In genomic region chr1:207750901-207751300, GRCh38 we compare ENCODE assay signal across 9 cellular contexts. TPM values are rescaled to one million over a fixed set of nuclear protein-coding genes. Genes with fewer than 3 reads are reported as not detected.
A peak's percentile ranks its signal among the peaks of the same experiment; 100 is the strongest.
DNase-seq lines count a peak whose midpoint lies in the region; ATAC-seq, FAIRE-seq and TF ChIP-seq lines count a peak whose summit lies in the region.
"Had no signal": no experiment of that assay in that cellular context is flagged by ENCODE, and none has a peak within 500 bp of the region (broad histone marks: within the 10 kb centered on the region; RNA-seq: fewer than 3 reads in every experiment).

No MANE protein-coding gene starts in this region.

- H3K27ac Mint-ChIP-seq in stimulated activated naive CD8-positive, alpha-beta T cell treated with anti-CD3 and anti-CD28 coated beads, Interleukin-15, Interleukin-2, amounts not matched to agents 100 ng/mL and 50 ng/mL, for 24 hours = peak overlapping the region; percentile 98

- in situ Hi-C loops in K562 (cut with MboI) = no loop called here

- H3K4me3 Mint-ChIP-seq in stimulated activated naive CD8-positive, alpha-beta T cell treated with anti-CD3 and anti-CD28 coated beads, Interleukin-15, Interleukin-2, amounts not matched to agents 100 ng/mL and 50 ng/mL, for 24 hours = peak overlapping the region; percentile 96

- DNase-seq in stimulated activated naive CD8-positive, alpha-beta T cell treated with anti-CD3 and anti-CD28 coated beads, Interleukin-15, Interleukin-2, amounts not matched to agents 100 U/mL and 50 U/mL, for 24 hours = no peak
- peak in 1 of 4 experiments; percentile 44 for DNase-seq in K562 (ENCODE audit: extremely low read depth in 1 of 4, low spot score in 3 of 4)
- DNase-seq in aorta = no peak
- DNase-seq in GM19238 (ENCODE audit: insufficient read length, low spot score) = no peak
- DNase-seq in NOMO-1 treated with DMSO at 0.1 percent for 48 hours (lab: John Stamatoyannopoulos, UW; ENCODE audit: unreplicated experiment) = no peak
- DNase-seq: NCI-H226 had no signal

- no peak for ATAC-seq in stimulated activated naive CD8-positive, alpha-beta T cell treated with anti-CD3 and anti-CD28 coated beads, Interleukin-15, Interleukin-2, amounts not matched to agents 100 U/mL and 50 U/mL, for 24 hours
- ATAC-seq in K562 = no peak
- ATAC-seq in aorta (ENCODE audit: low FRiP score) = no peak
- ATAC-seq in GM21576 (IDR thresholded peaks at IDR 0.05; ENCODE audit: unreplicated experiment) = no peak

- peaks cover 2% of the 10 kb centered on the region for H3K36me3 Mint-ChIP-seq in stimulated activated naive CD8-positive, alpha-beta T cell treated with anti-CD3 and anti-CD28 coated beads, Interleukin-15, Interleukin-2, amounts not matched to agents 100 ng/mL and 50 ng/mL, for 24 hours (ENCODE audit: low read depth)

- H3K9ac ChIP-seq in K562 (ENCODE audit: insufficient read depth in 1 of 2, low read depth in 2 of 2, low read length in 2 of 2) = peak overlapping the region; percentile 83 to 99

- no TSS peak for BruUV-seq in K562 (replicated peaks; lab: Mats Ljungman, UMichigan)

- H4K20me1 ChIP-seq in K562 (replicated peaks; ENCODE audit: control insufficient read depth, insufficient read depth, low read length) = peaks cover 28% of the 10 kb centered on the region; the same call in 1 of the 2 replicates

- TF ChIP-seq POLR2A in K562 (conservative IDR thresholded peaks at IDR 0.05) = no peak

- H3K27me3 ChIP-seq in K562 (ENCODE audit: control insufficient read depth in 2 of 2, insufficient read depth in 2 of 2, low read length in 2 of 2) (no peaks in the 10 kb centered on the region), mononuclear cell (ENCODE audit: insufficient read depth, low read length) (no peaks in the 10 kb centered on the region), aorta (ENCODE audit: control insufficient read depth in 1 of 2, insufficient read depth in 2 of 2, low read length in 1 of 2) (no peaks in the 10 kb centered on the region)

- TF ChIP-seq RAD21 in K562 (CRISPR knock-in tag; conservative IDR thresholded peaks at IDR 0.05 in 1 of 2, IDR thresholded peaks at IDR 0.05 in 1 of 2) = no peak

- no peak for TF ChIP-seq CTCF in K562 (IDR thresholded peaks at IDR 0.05 in 2 of 3, conservative IDR thresholded peaks at IDR 0.05 in 1 of 3; ENCODE audit: insufficient read depth in 2 of 3, low read depth in 1 of 3, low read length in 3 of 3)

- WGBS in K562 (ENCODE audit: insufficient coverage, low coverage, missing lambda C conversion rate) = 2% methylated on average over 5 of the region's 5 CpGs
- 18 to 29% methylated on average over 5 of the region's 5 CpGs for WGBS in aorta, 2 donors

- peak overlapping the region; percentile 95 for H3K4me2 ChIP-seq in K562 (ENCODE audit: insufficient read depth, low read length)

- H3K4me1 ChIP-seq in K562 (replicated peaks in 1 of 2; ENCODE audit: control insufficient read depth in 2 of 2, insufficient read depth in 2 of 2, low read length in 2 of 2) (peaks cover 33 to 61% of the 10 kb centered on the region in 2 experiments), mononuclear cell (ENCODE audit: insufficient read depth, low read length) (peaks cover 44% of the 10 kb centered on the region), aorta (ENCODE audit: control insufficient read depth in 1 of 2, insufficient read depth in 2 of 2, low read length in 2 of 2) (peaks cover 0 to 4% of the 10 kb centered on the region in 2 donors)

- H3K36me3 ChIP-seq in K562 (ENCODE audit: control insufficient read depth, insufficient read depth, low read length) = peaks cover 10% of the 10 kb centered on the region; the same call in 2 of the 3 replicates
- no peaks in the 10 kb centered on the region for H3K36me3 ChIP-seq in aorta (ENCODE audit: control insufficient read depth in 1 of 2, insufficient read depth in 2 of 2, low read length in 1 of 2)

- no peak for FAIRE-seq in K562 (lab: Jason Lieb, UNC)

- POLR2A ChIA-PET in K562 (lab: Yijun Ruan, JAX) = interaction anchor here (0.7 to 2.0 kb wide), 2 partner anchors 13 to 1168 kb away, joined by 3 to 13 read pairs; no protein-coding TSS in a partner anchor

- H3K9me3 Mint-ChIP-seq in stimulated activated naive CD8-positive, alpha-beta T cell treated with anti-CD3 and anti-CD28 coated beads, Interleukin-15, Interleukin-2, amounts not matched to agents 100 ng/mL and 50 ng/mL, for 24 hours = no peaks in the 10 kb centered on the region

- no peak for TF ChIP-seq EP300 in K562 (IDR thresholded peaks at IDR 0.05; ENCODE audit: low read length)

- H3K27me3 Mint-ChIP-seq in stimulated activated naive CD8-positive, alpha-beta T cell treated with anti-CD3 and anti-CD28 coated beads, Interleukin-15, Interleukin-2, amounts not matched to agents 100 ng/mL and 50 ng/mL, for 24 hours = no peaks in the 10 kb centered on the region

- H3K4me3 ChIP-seq in K562 (peak overlapping the region; percentile 92), mononuclear cell (ENCODE audit: low read length) (peak overlapping the region; percentile 68), aorta (ENCODE audit: low read length in 2 of 2) (no peak overlapping the region)

- intact Hi-C loops in K562 (cut with micrococcal nuclease) (loop anchor here (5.0 kb wide), 1 partner anchor 104 kb away; the partner anchor contains the start of gene CR1L), aorta (cut with DNase I) (loop anchor here in 1 of 2 donors (5.0 kb wide), 1 partner anchor 46 kb away; no protein-coding TSS in a partner anchor)

- peaks cover 81% of the 10 kb centered on the region for H3K79me2 ChIP-seq in K562 (ENCODE audit: control insufficient read depth, insufficient read depth, low read length)

- H3K27ac ChIP-seq in K562 (ENCODE audit: extremely low read depth, low read depth, low read length) = peak overlapping the region; percentile 80
- H3K27ac ChIP-seq in aorta (ENCODE audit: low read depth in 1 of 2, low read length in 2 of 2) = peak overlapping the region; percentile 29 to 38

- no peaks in the 10 kb centered on the region for H3K9me3 ChIP-seq in K562 (replicated peaks; ENCODE audit: control insufficient read depth, insufficient read depth, low read depth, low read length)
- no peaks in the 10 kb centered on the region for H3K9me3 ChIP-seq in mononuclear cell (ENCODE audit: low read depth, low read length)
- no peaks in the 10 kb centered on the region for H3K9me3 ChIP-seq in aorta (ENCODE audit: control insufficient read depth, low read length)

- H3K9me1 ChIP-seq in K562 (ENCODE audit: control insufficient read depth, insufficient read depth, low read length) = no peaks in the 10 kb centered on the region

- H3K4me1 Mint-ChIP-seq in stimulated activated naive CD8-positive, alpha-beta T cell treated with anti-CD3 and anti-CD28 coated beads, Interleukin-15, Interleukin-2, amounts not matched to agents 100 ng/mL and 50 ng/mL, for 24 hours (ENCODE audit: low read depth) = peaks cover 61% of the 10 kb centered on the region

- CTCF ChIA-PET in K562 (lab: Yijun Ruan, JAX; ENCODE audit: low intra/inter-chr PET ratio) = no interaction called here

- no peak overlapping the region for H2AFZ ChIP-seq in K562 (ENCODE audit: low read depth, low read length)

TF ChIP-seq in K562, 482 proteins besides CTCF, POLR2A, EP300 and RAD21 (continues in another document):
- no peak for TF ChIP-seq C11orf30 (IDR thresholded peaks at IDR 0.05; ENCODE audit: low read depth)
- TF ChIP-seq RFX1 (IDR thresholded peaks at IDR 0.05) = no peak
- peak; percentile 58; the same call in 1 of the 2 replicates for TF ChIP-seq GTF2E2 (tag; IDR thresholded peaks at IDR 0.05)
- TF ChIP-seq, protein P1, sequence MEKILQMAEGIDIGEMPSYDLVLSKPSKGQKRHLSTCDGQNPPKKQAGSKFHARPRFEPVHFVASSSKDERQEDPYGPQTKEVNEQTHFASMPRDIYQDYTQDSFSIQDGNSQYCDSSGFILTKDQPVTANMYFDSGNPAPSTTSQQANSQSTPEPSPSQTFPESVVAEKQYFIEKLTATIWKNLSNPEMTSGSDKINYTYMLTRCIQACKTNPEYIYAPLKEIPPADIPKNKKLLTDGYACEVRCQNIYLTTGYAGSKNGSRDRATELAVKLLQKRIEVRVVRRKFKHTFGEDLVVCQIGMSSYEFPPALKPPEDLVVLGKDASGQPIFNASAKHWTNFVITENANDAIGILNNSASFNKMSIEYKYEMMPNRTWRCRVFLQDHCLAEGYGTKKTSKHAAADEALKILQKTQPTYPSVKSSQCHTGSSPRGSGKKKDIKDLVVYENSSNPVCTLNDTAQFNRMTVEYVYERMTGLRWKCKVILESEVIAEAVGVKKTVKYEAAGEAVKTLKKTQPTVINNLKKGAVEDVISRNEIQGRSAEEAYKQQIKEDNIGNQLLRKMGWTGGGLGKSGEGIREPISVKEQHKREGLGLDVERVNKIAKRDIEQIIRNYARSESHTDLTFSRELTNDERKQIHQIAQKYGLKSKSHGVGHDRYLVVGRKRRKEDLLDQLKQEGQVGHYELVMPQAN (IDR thresholded peaks at IDR 0.05; ENCODE audit: borderline replicate concordance) = peak; percentile 18; the same call in 1 of the 2 replicates

RNA-seq across cellular contexts. Expression of gene CD46, which starts 1.0 kb away (rescaled TPM):
- 356 and 908 TPM in 2 replicates for total RNA-seq in K562 (2011; cell fraction: chromatin; rRNA removed; ENCODE audit: low replicate concordance)
- 170 and 219 TPM in 2 replicates for total RNA-seq in K562 (2011; cell fraction: nucleolus; rRNA removed)
- total RNA-seq in K562 (2011; cell fraction: nucleoplasm; rRNA removed) = 411 and 563 TPM in 2 replicates
- total RNA-seq in K562 (2014; rRNA removed) = 87.9 and 94.5 TPM in 2 replicates
- 156 and 168 TPM in 2 replicates for total RNA-seq in K562 (2014; rRNA removed; fragmentation: Illumina TruSeq; extraction: Trizol)
- 126 and 151 TPM in 2 replicates for total RNA-seq in K562 (2015; rRNA removed; fragmentation: Illumina TruSeq; extraction: Trizol)
- 143 and 156 TPM in 2 replicates for total RNA-seq in K562 (2021)
- polyA plus RNA-seq in K562 (2011; rRNA removed) = 374 and 391 TPM in 2 replicates
- 28.4 and 93.7 TPM in 2 replicates for polyA plus RNA-seq in K562 (2011; cell fraction: cytosol; rRNA removed)
- 370 and 950 TPM in 2 replicates for polyA plus RNA-seq in K562 (2011; cell fraction: nucleus; rRNA removed)
- polyA plus RNA-seq in K562 (2012) = 91.8 and 133 TPM in 2 replicates
- polyA plus RNA-seq in K562 (2014; fragmentation: Illumina TruSeq; extraction: Trizol) = 149 and 205 TPM in 2 replicates
- polyA plus RNA-seq in K562 (2014; fragmentation: Nextera tagmentation; extraction: Ambion mirVana) = 100 to 1,000 TPM; 143 to 220 TPM
- polyA plus RNA-seq in K562 (2014; rRNA removed) = 183 and 199 TPM in 2 replicates
- polyA minus RNA-seq in K562 (2011; rRNA and poly(A)+ RNA removed) = 160 and 229 TPM in 2 replicates
- polyA minus RNA-seq in K562 (2011; cell fraction: cytosol; rRNA and poly(A)+ RNA removed) = 73.7 and 85.6 TPM in 2 replicates
- 188 and 382 TPM in 2 replicates for polyA minus RNA-seq in K562 (2011; cell fraction: nucleus; rRNA and poly(A)+ RNA removed)
- 120 TPM for total RNA-seq in mononuclear cell
- total RNA-seq in aorta = 100 to 1,000 TPM; 189 to 210 TPM
- 100 to 1,000 TPM in 1 of 2 donors, 10 to 100 TPM in 1; 56.3 to 153 TPM for polyA plus RNA-seq in aorta

Comparison
In these comparisons a context has a peak if more than half of its experiments do, and no peak if none do; other contexts are left out.
1. H3K4me3 ChIP-seq: peak in K562 (single experiment) and mononuclear cell (single experiment); none in aorta (0 of 2).